10 cellular contexts compared by ENCODE assay signal in genomic region chr2:20444993-20445910, GRCh38. TPM values are rescaled to one million over a fixed set of nuclear protein-coding genes. Genes with fewer than 3 reads are reported as not detected.
A peak's percentile ranks its signal among the peaks of the same experiment; 100 is the strongest.
DNase-seq lines count a peak whose midpoint lies in the region; ATAC-seq and FAIRE-seq lines count a peak whose summit lies in the region.
"Had no signal": no experiment of that assay in that cellular context is flagged by ENCODE, and none has a peak within 500 bp of the region (broad histone marks: within the 10 kb centered on the region; RNA-seq: fewer than 3 reads in every experiment).

No MANE protein-coding gene starts in this region.

- no peaks in the 10 kb centered on the region for H3K27me3 ChIP-seq in stomach smooth muscle (ENCODE audit: control insufficient read depth in 1 of 2, insufficient read depth in 2 of 2, low read length in 2 of 2)

- H3K27ac ChIP-seq in stomach smooth muscle (ENCODE audit: low read length) = peak overlapping the region; percentile 100

- in situ Hi-C loops in G401 (cut with HindIII; ENCODE audit: low sequenced_read_pairs) = loop anchor here (5.0 kb wide), 1 partner anchor 192 kb away; no protein-coding TSS in a partner anchor

- ATAC-seq in GM21528 (IDR thresholded peaks at IDR 0.05; ENCODE audit: low FRiP score, unreplicated experiment) = no peak

- DNase-seq in G401 (ENCODE audit: low spot score) (peak; percentile 23), cerebellar cortex (ENCODE audit: low spot score) (peak; percentile 56), mesenteric fat pad (ENCODE audit: low spot score) (peak; percentile 76), NCI-H2029 (lab: John Stamatoyannopoulos, UW) (no peak), frontal cortex (ENCODE audit: low spot score in 2 of 2) (no peak)
- DNase-seq in activated naive CD4-positive, alpha-beta T cell (lab: John Stamatoyannopoulos, UW) = no peak
- DNase-seq: NCI-H187 had no signal

- H3K9me3 ChIP-seq in stomach smooth muscle (ENCODE audit: control insufficient read depth in 2 of 2, low read length in 2 of 2) = no peaks in the 10 kb centered on the region
- H3K9me3 ChIP-seq: BLaER1 treated with 17β-estradiol and CSF1 and Interleukin-3, amounts not matched to agents 10 nM and 100 nM had no signal

- peak overlapping the region; percentile 75 to 96 for H3K9ac ChIP-seq in stomach smooth muscle (ENCODE audit: low read length in 2 of 2)

- H3K4me1 ChIP-seq in stomach smooth muscle (ENCODE audit: control insufficient read depth, insufficient read depth, low read length) = peaks cover 20% of the 10 kb centered on the region

- no peak for FAIRE-seq in frontal cortex (lab: Jason Lieb, UNC)

- H3K4me3 ChIP-seq in stomach smooth muscle (ENCODE audit: low read length in 2 of 2) = peak overlapping the region; percentile 52 to 99

- H3K36me3 ChIP-seq in stomach smooth muscle (ENCODE audit: control insufficient read depth in 2 of 2, insufficient read depth in 2 of 2, low read length in 2 of 2) = peaks cover 13 to 23% of the 10 kb centered on the region in 2 donors

RNA-seq across cellular contexts. Expression of gene RHOB, which starts 1.6 kb away (rescaled TPM):
- 274 and 317 TPM in 2 replicates for total RNA-seq in G401 (2014; rRNA removed; shearing (Covaris generic))
- total RNA-seq in mesenteric fat pad = 677 TPM
- total RNA-seq in frontal cortex = 300 TPM

Comparison
In these comparisons a context has a peak if more than half of its experiments do, and no peak if none do; other contexts are left out.
1. DNase-seq: peak in G401 (single experiment), cerebellar cortex (single experiment) and mesenteric fat pad (single experiment); none in NCI-H2029 (single experiment), frontal cortex (0 of 2) and activated naive CD4-positive, alpha-beta T cell (0 of 4).